In the genomic region with DNA sequence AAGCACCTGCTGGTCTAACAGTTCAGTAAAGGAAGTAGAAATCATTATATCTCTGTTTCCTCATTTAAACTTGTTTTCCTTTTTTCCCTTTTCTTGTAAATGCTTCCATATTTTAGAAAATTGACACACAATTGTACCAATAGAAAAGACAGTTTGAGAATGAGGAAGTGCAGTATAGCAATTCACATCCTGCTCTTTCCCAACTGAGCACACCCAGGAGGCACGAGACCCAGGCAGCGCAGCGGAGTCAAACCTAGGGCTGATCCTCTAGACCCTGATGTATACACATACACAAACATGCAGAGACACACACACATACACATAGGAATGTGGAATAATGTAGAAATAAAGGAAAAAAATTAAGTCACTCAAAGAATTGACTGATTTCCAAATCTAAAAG, we compare ENCODE assay signal across 15 cellular contexts.
DNase-seq lines count a peak whose midpoint lies in the region; ATAC-seq and TF ChIP-seq lines count a peak whose summit lies in the region.
"Had no signal": no experiment of that assay in that cellular context is flagged by ENCODE, and none has a peak within 500 bp of the region (broad histone marks: within the 10 kb centered on the region; RNA-seq: fewer than 3 reads in every experiment).

No MANE protein-coding gene starts in this region.

- H3K9me3 Mint-ChIP-seq in naive thymus-derived CD4-positive, alpha-beta T cell = peaks cover 0 to 10% (median 0%) of the 10 kb centered on the region in 11 donors
- no peaks in the 10 kb centered on the region for H3K9me3 Mint-ChIP-seq in stimulated activated effector memory CD8-positive, alpha-beta T cell treated with anti-CD3 and anti-CD28 coated beads, Interleukin-12 subunit alpha, Interleukin-12 subunit beta, amount 100 ng/mL, for 72 hours
- H3K9me3 Mint-ChIP-seq: effector memory CD8-positive, alpha-beta T cell had no signal

- H3K27me3 Mint-ChIP-seq in naive thymus-derived CD4-positive, alpha-beta T cell = peaks cover 0 to 7% (median 6%) of the 10 kb centered on the region in 5 donors

- peaks cover 0 to 5% (median 0%) of the 10 kb centered on the region in 7 donors for H3K4me1 Mint-ChIP-seq in naive thymus-derived CD4-positive, alpha-beta T cell
- no peaks in the 10 kb centered on the region for H3K4me1 Mint-ChIP-seq in stimulated activated effector memory CD8-positive, alpha-beta T cell treated with anti-CD3 and anti-CD28 coated beads, Interleukin-12 subunit alpha, Interleukin-12 subunit beta, amount 100 ng/mL, for 72 hours

- peak; percentile 4 for DNase-seq in GDM1 (lab: John Stamatoyannopoulos, UW)
- DNase-seq in NOMO-1 (lab: John Stamatoyannopoulos, UW; ENCODE audit: unreplicated experiment in 2 of 2) = peak; percentile 51 to 74
- DNase-seq in epithelial cell of esophagus (ENCODE audit: low read depth) = peak; percentile 48
- DNase-seq in naive thymus-derived CD4-positive, alpha-beta T cell = no peak
- no peak for DNase-seq in AG20443 (ENCODE audit: low spot score)
- DNase-seq in NCI-H82 (lab: John Stamatoyannopoulos, UW) = no peak
- DNase-seq in stimulated activated effector memory CD8-positive, alpha-beta T cell treated with anti-CD3 and anti-CD28 coated beads, Interleukin-12 subunit alpha, Interleukin-12 subunit beta, amount 100 ng/mL, for 72 hours (ENCODE audit: low spot score in 2 of 2) = no peak
- DNase-seq: activated naive CD4-positive, alpha-beta T cell; effector memory CD8-positive, alpha-beta T cell; immature natural killer cell; NCI-H2081 treated with DMSO at 0.1 percent for 48 hours had no signal

- TF ChIP-seq CTCF in epithelial cell of esophagus (IDR thresholded peaks at IDR 0.05; ENCODE audit: insufficient read depth, low read depth, low read length, missing control alignments) = no peak

- no peaks in the 10 kb centered on the region for H3K36me3 Mint-ChIP-seq in naive thymus-derived CD4-positive, alpha-beta T cell
- no peaks in the 10 kb centered on the region for H3K36me3 Mint-ChIP-seq in stimulated activated effector memory CD8-positive, alpha-beta T cell treated with anti-CD3 and anti-CD28 coated beads, Interleukin-12 subunit alpha, Interleukin-12 subunit beta, amount 100 ng/mL, for 72 hours

- CTCF ChIA-PET in naive thymus-derived CD4-positive, alpha-beta T cell (lab: Charles Lee) = no interaction called here

- ATAC-seq in naive thymus-derived CD4-positive, alpha-beta T cell = peak; percentile 76
- ATAC-seq in HG03159 (IDR thresholded peaks at IDR 0.05; ENCODE audit: unreplicated experiment) = no peak
- ATAC-seq in stimulated activated effector memory CD8-positive, alpha-beta T cell treated with anti-CD3 and anti-CD28 coated beads, Interleukin-12 subunit alpha, Interleukin-12 subunit beta, amount 100 ng/mL, for 72 hours = no peak
- ATAC-seq: effector memory CD8-positive, alpha-beta T cell; psoas muscle had no signal

- H3K36me3 ChIP-seq in naive thymus-derived CD4-positive, alpha-beta T cell (ENCODE audit: control insufficient read depth in 2 of 3, insufficient read depth in 3 of 3, low read length in 3 of 3) = no peaks in the 10 kb centered on the region
- H3K36me3 ChIP-seq: brain microvascular endothelial cell, SJSA1 had no signal

- no peaks in the 10 kb centered on the region for H3K27me3 ChIP-seq in naive thymus-derived CD4-positive, alpha-beta T cell (ENCODE audit: control insufficient read depth in 2 of 2, insufficient read depth in 2 of 2, low read length in 2 of 2)
- H3K27me3 ChIP-seq: brain microvascular endothelial cell, SJSA1 had no signal

- no peaks in the 10 kb centered on the region for H3K4me1 ChIP-seq in naive thymus-derived CD4-positive, alpha-beta T cell (ENCODE audit: control insufficient read depth in 2 of 2, insufficient read depth in 2 of 2, low read length in 2 of 2)
- H3K4me1 ChIP-seq: psoas muscle, SJSA1 had no signal

- H3K4me3 ChIP-seq in epithelial cell of esophagus (ENCODE audit: low read length) = no peak overlapping the region
- no peak overlapping the region for H3K4me3 ChIP-seq in naive thymus-derived CD4-positive, alpha-beta T cell (ENCODE audit: low read length)
- H3K4me3 ChIP-seq: psoas muscle, SJSA1 had no signal

- H3K9me3 ChIP-seq in naive thymus-derived CD4-positive, alpha-beta T cell (ENCODE audit: control insufficient read depth in 2 of 3, low read length in 3 of 3) = no peaks in the 10 kb centered on the region
- H3K9me3 ChIP-seq: psoas muscle, SJSA1 had no signal

- no peak overlapping the region for H3K27ac Mint-ChIP-seq in naive thymus-derived CD4-positive, alpha-beta T cell
- H3K27ac Mint-ChIP-seq in stimulated activated effector memory CD8-positive, alpha-beta T cell treated with anti-CD3 and anti-CD28 coated beads, Interleukin-12 subunit alpha, Interleukin-12 subunit beta, amount 100 ng/mL, for 72 hours = no peak overlapping the region
- H3K27ac Mint-ChIP-seq: effector memory CD8-positive, alpha-beta T cell had no signal

- intact Hi-C loops in naive thymus-derived CD4-positive, alpha-beta T cell (cut with micrococcal nuclease) = no loop called here

- POLR2A ChIA-PET in naive thymus-derived CD4-positive, alpha-beta T cell (lab: Charles Lee) = no interaction called here

- no peak overlapping the region for H3K4me3 Mint-ChIP-seq in naive thymus-derived CD4-positive, alpha-beta T cell
- H3K4me3 Mint-ChIP-seq in stimulated activated effector memory CD8-positive, alpha-beta T cell treated with anti-CD3 and anti-CD28 coated beads, Interleukin-12 subunit alpha, Interleukin-12 subunit beta, amount 100 ng/mL, for 72 hours = no peak overlapping the region
- H3K4me3 Mint-ChIP-seq: effector memory CD8-positive, alpha-beta T cell; immature natural killer cell had no signal

- no peak overlapping the region for H3K27ac ChIP-seq in naive thymus-derived CD4-positive, alpha-beta T cell (ENCODE audit: low read depth, low read length)
- H3K27ac ChIP-seq: brain microvascular endothelial cell, psoas muscle, SJSA1 had no signal

Comparison
In these comparisons a context has a peak if more than half of its experiments do, and no peak if none do; other contexts are left out.
1. DNase-seq: peak in GDM1 (single experiment), NOMO-1 (2 of 2) and epithelial cell of esophagus (single experiment); none in naive thymus-derived CD4-positive, alpha-beta T cell (0 of 9), AG20443 (single experiment), NCI-H82 (single experiment) and stimulated activated effector memory CD8-positive, alpha-beta T cell treated with anti-CD3 and anti-CD28 coated beads, Interleukin-12 subunit alpha, Interleukin-12 subunit beta, amount 100 ng/mL, for 72 hours (0 of 2).